In the genomic region with DNA sequence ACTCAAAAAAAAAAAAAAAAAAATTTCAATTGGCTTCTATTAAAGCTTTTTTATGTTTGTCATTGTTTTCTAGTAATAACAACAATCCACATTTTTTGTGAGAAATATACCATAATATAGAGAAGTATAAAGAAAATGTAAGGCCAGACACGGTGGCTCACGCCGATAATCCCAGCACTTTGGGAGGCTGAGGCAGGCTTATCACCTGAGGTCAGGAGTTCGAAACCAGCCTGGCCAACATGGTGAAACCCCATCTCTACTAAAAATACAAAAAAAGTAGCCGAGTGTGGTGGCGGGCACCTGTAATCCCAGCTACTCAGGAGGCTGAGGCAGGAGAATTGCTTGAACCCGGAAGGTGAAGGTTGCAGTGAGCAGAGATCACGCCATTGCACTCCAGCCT, we compare ENCODE assay signal across 12 cellular contexts. TPM values are rescaled to one million over a fixed set of nuclear protein-coding genes. Genes with fewer than 3 reads are reported as not detected.
"Had no signal": no experiment of that assay in that cellular context is flagged by ENCODE, and none has a peak within 500 bp of the region (broad histone marks: within the 10 kb centered on the region; RNA-seq: fewer than 3 reads in every experiment).

No MANE protein-coding gene starts in this region.

RNA-seq across cellular contexts. Expression of gene QRFP, which starts 48.1 kb away (rescaled TPM):
- total RNA-seq: activated CD4-positive, alpha-beta memory T cell treated with anti-CD3 and anti-CD28 coated beads, Interleukin-2, amount 10 ng/mL, durations not matched to agents 7 days and 5 days; activated CD4-positive, alpha-beta T cell treated with anti-CD3 and anti-CD28 coated beads for 36 hours; cardiac muscle cell; epithelial cell of proximal tubule; left ventricle myocardium superior; mesothelial cell of epicardium; naive thymus-derived CD8-positive, alpha-beta T cell; PC-9; progenitor cell of endocrine pancreas; Right ventricle myocardium inferior; T-helper 1 cell treated with Interleukin-12 subunit alpha and Interleukin-12 subunit beta and Interleukin-4 antibody, amounts not matched to agents 30 ng/mL and 1 ng/mL, for 36 hours had no signal
- polyA plus RNA-seq: keratinocyte; naive thymus-derived CD8-positive, alpha-beta T cell had no signal
